ENCODE assay signal across 23 cellular contexts in genomic region chr12:127582074-127582473, GRCh38.
"Had no signal": no experiment of that assay in that cellular context is flagged by ENCODE, and none has a peak within 500 bp of the region (broad histone marks: within the 10 kb centered on the region; RNA-seq: fewer than 3 reads in every experiment).

No MANE protein-coding gene starts in this region.

- H3K9me3 ChIP-seq: gastrocnemius medialis, neutrophil, prostate gland, right atrium auricular region, stomach, tibial artery had no signal

- ATAC-seq: esophagus mucosa; gastrocnemius medialis; left lobe of liver; natural killer cell; sciatic nerve; stimulated activated effector memory CD8-positive, alpha-beta T cell treated with anti-CD3 and anti-CD28 coated beads, Interleukin-12 subunit alpha, Interleukin-12 subunit beta, amount 100 ng/mL, for 72 hours had no signal

- DNase-seq: cerebellar nuclear complex; dorsolateral prefrontal cortex; effector CD8-positive, alpha-beta T cell; endodermal cell; foreskin fibroblast; gastrocnemius medialis; head of caudate nucleus; kidney; natural killer cell; stimulated activated CD4-positive, alpha-beta T cell treated with anti-CD3 and anti-CD28 coated beads, Interleukin-2, amount 100 ng/mL, for 24 hours; stimulated activated CD4-positive, alpha-beta T cell treated with anti-CD3 and anti-CD28 coated beads, Interleukin-4, amount 100 ng/mL, for 24 hours; stimulated activated naive CD4-positive, alpha-beta T cell treated with Interleukin-2 at 50 U/mL for 16 hours; stomach; tibial artery had no signal

- H3K27ac ChIP-seq: dorsolateral prefrontal cortex, epithelial cell of prostate, gastrocnemius medialis, neutrophil, prostate gland, right atrium auricular region, stomach, tibial artery had no signal

- H3K36me3 ChIP-seq: gastrocnemius medialis, neutrophil, prostate gland, right atrium auricular region, stomach, tibial artery had no signal

- H3K27me3 ChIP-seq: gastrocnemius medialis, neutrophil, right atrium auricular region, stomach, tibial artery had no signal

- H3K4me3 ChIP-seq: dorsolateral prefrontal cortex, gastrocnemius medialis, lung, prostate gland, right atrium auricular region, stomach, tibial artery had no signal

- H3K4me1 ChIP-seq: gastrocnemius medialis, prostate gland, right atrium auricular region, stomach, tibial artery had no signal
